In genomic region chr2:157386247-157386646, GRCh38 we compare ENCODE assay signal across 1 cellular context.
TF ChIP-seq lines count a peak whose summit lies in the region.

No MANE protein-coding gene starts in this region.

TF ChIP-seq in GM12878, 131 proteins besides CTCF, POLR2A, EP300 and RAD21:
- TF ChIP-seq LARP7 (IDR thresholded peaks at IDR 0.05) (no peak), POLR2AphosphoS5 (IDR thresholded peaks at IDR 0.05; ENCODE audit: low read length) (no peak), E2F8 (IDR thresholded peaks at IDR 0.05; ENCODE audit: low read depth, partially characterized antibody) (no peak), ZBED1 (IDR thresholded peaks at IDR 0.05; ENCODE audit: borderline replicate concordance) (no peak), REST (IDR thresholded peaks at IDR 0.05; ENCODE audit: low read depth, low read length) (no peak), CEBPB (IDR thresholded peaks at IDR 0.05; ENCODE audit: borderline replicate concordance in 1 of 2, low read depth in 2 of 2, low read length in 2 of 2) (no peak), ZNF217 (IDR thresholded peaks at IDR 0.05) (no peak), ZNF207 (IDR thresholded peaks at IDR 0.05; ENCODE audit: borderline replicate concordance) (no peak), CEBPZ (IDR thresholded peaks at IDR 0.05; ENCODE audit: low read depth, low read length) (no peak), SREBF2 (IDR thresholded peaks at IDR 0.05; ENCODE audit: low read length) (no peak), BHLHE40 (IDR thresholded peaks at IDR 0.05; ENCODE audit: borderline replicate concordance in 1 of 2, low read depth in 2 of 2, low read length in 1 of 2) (no peak), CBX3 (IDR thresholded peaks at IDR 0.05; ENCODE audit: borderline replicate concordance, low read depth) (no peak), MLLT1 (IDR thresholded peaks at IDR 0.05) (no peak), CHD1 (IDR thresholded peaks at IDR 0.05; ENCODE audit: low read depth, low read length) (no peak), NKRF (conservative IDR thresholded peaks at IDR 0.05) (no peak), EZH2 (IDR thresholded peaks at IDR 0.05; ENCODE audit: borderline replicate concordance, control insufficient read depth, low read depth, low read length) (no peak)
- TF ChIP-seq, protein P1, sequence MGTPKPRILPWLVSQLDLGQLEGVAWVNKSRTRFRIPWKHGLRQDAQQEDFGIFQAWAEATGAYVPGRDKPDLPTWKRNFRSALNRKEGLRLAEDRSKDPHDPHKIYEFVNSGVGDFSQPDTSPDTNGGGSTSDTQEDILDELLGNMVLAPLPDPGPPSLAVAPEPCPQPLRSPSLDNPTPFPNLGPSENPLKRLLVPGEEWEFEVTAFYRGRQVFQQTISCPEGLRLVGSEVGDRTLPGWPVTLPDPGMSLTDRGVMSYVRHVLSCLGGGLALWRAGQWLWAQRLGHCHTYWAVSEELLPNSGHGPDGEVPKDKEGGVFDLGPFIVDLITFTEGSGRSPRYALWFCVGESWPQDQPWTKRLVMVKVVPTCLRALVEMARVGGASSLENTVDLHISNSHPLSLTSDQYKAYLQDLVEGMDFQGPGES (IDR thresholded peaks at IDR 0.05), result no peak
- TF ChIP-seq, protein P2, sequence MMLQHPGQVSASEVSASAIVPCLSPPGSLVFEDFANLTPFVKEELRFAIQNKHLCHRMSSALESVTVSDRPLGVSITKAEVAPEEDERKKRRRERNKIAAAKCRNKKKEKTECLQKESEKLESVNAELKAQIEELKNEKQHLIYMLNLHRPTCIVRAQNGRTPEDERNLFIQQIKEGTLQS (IDR thresholded peaks at IDR 0.05; ENCODE audit: borderline replicate concordance, extremely low read depth, low read depth, low read length), result no peak
- TF ChIP-seq, protein P3, sequence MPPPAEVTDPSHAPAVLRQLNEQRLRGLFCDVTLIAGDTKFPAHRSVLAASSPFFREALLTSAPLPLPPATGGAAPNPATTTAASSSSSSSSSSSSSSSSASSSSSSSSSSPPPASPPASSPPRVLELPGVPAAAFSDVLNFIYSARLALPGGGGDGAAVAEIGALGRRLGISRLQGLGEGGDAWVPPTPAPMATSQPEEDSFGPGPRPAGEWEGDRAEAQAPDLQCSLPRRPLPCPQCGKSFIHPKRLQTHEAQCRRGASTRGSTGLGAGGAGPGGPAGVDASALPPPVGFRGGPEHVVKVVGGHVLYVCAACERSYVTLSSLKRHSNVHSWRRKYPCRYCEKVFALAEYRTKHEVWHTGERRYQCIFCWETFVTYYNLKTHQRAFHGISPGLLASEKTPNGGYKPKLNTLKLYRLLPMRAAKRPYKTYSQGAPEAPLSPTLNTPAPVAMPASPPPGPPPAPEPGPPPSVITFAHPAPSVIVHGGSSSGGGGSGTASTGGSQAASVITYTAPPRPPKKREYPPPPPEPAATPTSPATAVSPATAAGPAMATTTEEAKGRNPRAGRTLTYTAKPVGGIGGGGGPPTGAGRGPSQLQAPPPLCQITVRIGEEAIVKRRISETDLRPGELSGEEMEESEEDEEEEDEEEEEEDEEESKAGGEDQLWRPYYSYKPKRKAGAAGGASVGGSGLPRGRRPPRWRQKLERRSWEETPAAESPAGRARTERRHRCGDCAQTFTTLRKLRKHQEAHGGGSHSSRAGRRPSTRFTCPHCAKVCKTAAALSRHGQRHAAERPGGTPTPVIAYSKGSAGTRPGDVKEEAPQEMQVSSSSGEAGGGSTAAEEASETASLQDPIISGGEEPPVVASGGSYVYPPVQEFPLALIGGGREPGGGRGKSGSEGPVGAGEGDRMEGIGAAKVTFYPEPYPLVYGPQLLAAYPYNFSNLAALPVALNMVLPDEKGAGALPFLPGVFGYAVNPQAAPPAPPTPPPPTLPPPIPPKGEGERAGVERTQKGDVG (CRISPR knock-in tag; IDR thresholded peaks at IDR 0.05), result no peak
- TF ChIP-seq, protein P4, sequence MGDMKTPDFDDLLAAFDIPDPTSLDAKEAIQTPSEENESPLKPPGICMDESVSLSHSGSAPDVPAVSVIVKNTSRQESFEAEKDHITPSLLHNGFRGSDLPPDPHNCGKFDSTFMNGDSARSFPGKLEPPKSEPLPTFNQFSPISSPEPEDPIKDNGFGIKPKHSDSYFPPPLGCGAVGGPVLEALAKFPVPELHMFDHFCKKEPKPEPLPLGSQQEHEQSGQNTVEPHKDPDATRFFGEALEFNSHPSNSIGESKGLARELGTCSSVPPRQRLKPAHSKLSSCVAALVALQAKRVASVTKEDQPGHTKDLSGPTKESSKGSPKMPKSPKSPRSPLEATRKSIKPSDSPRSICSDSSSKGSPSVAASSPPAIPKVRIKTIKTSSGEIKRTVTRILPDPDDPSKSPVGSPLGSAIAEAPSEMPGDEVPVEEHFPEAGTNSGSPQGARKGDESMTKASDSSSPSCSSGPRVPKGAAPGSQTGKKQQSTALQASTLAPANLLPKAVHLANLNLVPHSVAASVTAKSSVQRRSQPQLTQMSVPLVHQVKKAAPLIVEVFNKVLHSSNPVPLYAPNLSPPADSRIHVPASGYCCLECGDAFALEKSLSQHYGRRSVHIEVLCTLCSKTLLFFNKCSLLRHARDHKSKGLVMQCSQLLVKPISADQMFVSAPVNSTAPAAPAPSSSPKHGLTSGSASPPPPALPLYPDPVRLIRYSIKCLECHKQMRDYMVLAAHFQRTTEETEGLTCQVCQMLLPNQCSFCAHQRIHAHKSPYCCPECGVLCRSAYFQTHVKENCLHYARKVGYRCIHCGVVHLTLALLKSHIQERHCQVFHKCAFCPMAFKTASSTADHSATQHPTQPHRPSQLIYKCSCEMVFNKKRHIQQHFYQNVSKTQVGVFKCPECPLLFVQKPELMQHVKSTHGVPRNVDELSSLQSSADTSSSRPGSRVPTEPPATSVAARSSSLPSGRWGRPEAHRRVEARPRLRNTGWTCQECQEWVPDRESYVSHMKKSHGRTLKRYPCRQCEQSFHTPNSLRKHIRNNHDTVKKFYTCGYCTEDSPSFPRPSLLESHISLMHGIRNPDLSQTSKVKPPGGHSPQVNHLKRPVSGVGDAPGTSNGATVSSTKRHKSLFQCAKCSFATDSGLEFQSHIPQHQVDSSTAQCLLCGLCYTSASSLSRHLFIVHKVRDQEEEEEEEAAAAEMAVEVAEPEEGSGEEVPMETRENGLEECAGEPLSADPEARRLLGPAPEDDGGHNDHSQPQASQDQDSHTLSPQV (IDR thresholded peaks at IDR 0.05), result no peak
